ENCODE assay signal across 16 cellular contexts in the genomic region with DNA sequence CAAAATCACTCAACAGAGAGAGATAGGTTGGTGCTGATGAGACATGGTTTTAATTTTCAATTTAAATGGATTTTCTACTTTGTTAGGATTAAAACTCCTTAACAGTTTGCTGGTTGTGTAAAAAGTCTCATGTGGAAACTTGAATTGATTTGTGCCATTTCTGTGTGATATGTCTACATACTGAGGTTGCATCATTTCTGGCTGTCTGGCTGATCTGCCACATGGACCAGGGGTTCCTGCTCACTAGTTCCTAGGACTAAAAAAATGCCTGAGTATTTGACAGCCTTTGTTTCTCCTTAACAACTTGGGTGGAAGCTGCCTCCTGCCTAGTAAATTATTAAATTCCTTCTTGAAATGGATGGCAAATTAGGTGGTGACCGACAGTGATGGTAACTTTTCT.
DNase-seq lines count a peak whose midpoint lies in the region; ATAC-seq and TF ChIP-seq lines count a peak whose summit lies in the region.
"Had no signal": no experiment of that assay in that cellular context is flagged by ENCODE, and none has a peak within 500 bp of the region (broad histone marks: within the 10 kb centered on the region; RNA-seq: fewer than 3 reads in every experiment).

No MANE protein-coding gene starts in this region.

- no peaks in the 10 kb centered on the region for H3K4me1 ChIP-seq in esophagus muscularis mucosa
- peaks cover 0 to 9% (median 2%) of the 10 kb centered on the region in 5 donors for H3K4me1 ChIP-seq in subcutaneous abdominal adipose tissue (ENCODE audit: control insufficient read depth in 5 of 5, insufficient read depth in 5 of 5, low read length in 5 of 5)
- H3K4me1 ChIP-seq in right atrium auricular region, result peaks cover 0 to 5% of the 10 kb centered on the region in 2 donors
- H3K4me1 ChIP-seq: HAP-1 had no signal

- H3K9ac ChIP-seq in subcutaneous abdominal adipose tissue (ENCODE audit: low read length in 5 of 5), result no peak overlapping the region

- no peak for TF ChIP-seq EP300 in esophagus muscularis mucosa (IDR thresholded peaks at IDR 0.05)

- ATAC-seq in activated T-cell treated with anti-CD3 and anti-CD28 coated beads, Interleukin-2, amount 50 U/mL, for 72 hours (replicated peaks in 1 of 2), result no peak

- no peak for TF ChIP-seq POLR2A in esophagus muscularis mucosa (IDR thresholded peaks at IDR 0.05; ENCODE audit: low read depth)

- no peak for DNase-seq in activated T-cell treated with anti-CD3 and anti-CD28 coated beads, Interleukin-2, amount 50 U/mL, for 72 hours
- no peak for DNase-seq in activated T-cell treated with anti-CD3 and anti-CD28 coated beads for 4 hours
- DNase-seq in NCI-H69 (lab: John Stamatoyannopoulos, UW), result peak; percentile 49
- DNase-seq in esophagus muscularis mucosa (ENCODE audit: extremely low spot score), result peak; percentile 1
- DNase-seq in right atrium auricular region (ENCODE audit: low spot score), result no peak
- DNase-seq in hepatic stellate cell (ENCODE audit: low spot score), result no peak
- DNase-seq in iPS-NIHi7 (ENCODE audit: extremely low spot score), result no peak
- DNase-seq: ACHN; CD4-positive, alpha-beta memory T cell; NCI-H2107; NCI-H446; RPMI8226; SW 1271 had no signal

- 81% methylated on average over 1 of the region's 1 CpG for WGBS in esophagus muscularis mucosa

- peak overlapping the region; percentile 26 for H3K27ac Mint-ChIP-seq in activated T-cell treated with anti-CD3 and anti-CD28 coated beads, Interleukin-2, amount 50 U/mL, for 72 hours
- H3K27ac Mint-ChIP-seq: B cell; CD4-positive, alpha-beta memory T cell had no signal

- H3K9me3 Mint-ChIP-seq in activated T-cell treated with anti-CD3 and anti-CD28 coated beads, Interleukin-2, amount 50 U/mL, for 72 hours, result peaks cover 0 to 3% of the 10 kb centered on the region in 2 donors
- H3K9me3 Mint-ChIP-seq: CD4-positive, alpha-beta memory T cell had no signal

- H3K4me1 Mint-ChIP-seq in activated T-cell treated with anti-CD3 and anti-CD28 coated beads, Interleukin-2, amount 50 U/mL, for 72 hours (ENCODE audit: low read depth), result peaks cover 25% of the 10 kb centered on the region
- H3K4me1 Mint-ChIP-seq: B cell; CD4-positive, alpha-beta memory T cell had no signal

- H3K27me3 Mint-ChIP-seq in activated T-cell treated with anti-CD3 and anti-CD28 coated beads, Interleukin-2, amount 50 U/mL, for 72 hours (ENCODE audit: low read depth), result peaks cover 55% of the 10 kb centered on the region
- H3K27me3 Mint-ChIP-seq: B cell had no signal

- H3K36me3 Mint-ChIP-seq in activated T-cell treated with anti-CD3 and anti-CD28 coated beads, Interleukin-2, amount 50 U/mL, for 72 hours (ENCODE audit: insufficient read depth in 2 of 2), result no peaks in the 10 kb centered on the region
- H3K36me3 Mint-ChIP-seq: CD4-positive, alpha-beta memory T cell had no signal

- H3K4me3 ChIP-seq in esophagus muscularis mucosa (no peak overlapping the region), subcutaneous abdominal adipose tissue (ENCODE audit: low read depth in 1 of 5, low read length in 5 of 5) (no peak overlapping the region), right atrium auricular region (no peak overlapping the region)
- H3K4me3 ChIP-seq: HAP-1 had no signal

- H3K36me3 ChIP-seq in esophagus muscularis mucosa (no peaks in the 10 kb centered on the region), subcutaneous abdominal adipose tissue (ENCODE audit: control insufficient read depth in 5 of 5, insufficient read depth in 5 of 5, low read length in 5 of 5) (no peaks in the 10 kb centered on the region), right atrium auricular region (no peaks in the 10 kb centered on the region)
- H3K36me3 ChIP-seq: HAP-1 had no signal

- intact Hi-C loops in esophagus muscularis mucosa (cut with DNase I), result no loop called here

- peak overlapping the region in 1 of 2 donors; percentile 20 for H3K4me3 Mint-ChIP-seq in activated T-cell treated with anti-CD3 and anti-CD28 coated beads, Interleukin-2, amount 50 U/mL, for 72 hours
- H3K4me3 Mint-ChIP-seq: B cell; CD4-positive, alpha-beta memory T cell had no signal

- no peak overlapping the region for H3K27ac ChIP-seq in esophagus muscularis mucosa (replicated peaks in 1 of 4)
- H3K27ac ChIP-seq in subcutaneous abdominal adipose tissue (ENCODE audit: low read depth, low read length), result peak overlapping the region; percentile 31
- no peak overlapping the region for H3K27ac ChIP-seq in right atrium auricular region

- H3K9me3 ChIP-seq in esophagus muscularis mucosa (no peaks in the 10 kb centered on the region), subcutaneous abdominal adipose tissue (ENCODE audit: control insufficient read depth in 5 of 5, low read length in 5 of 5) (no peaks in the 10 kb centered on the region), right atrium auricular region (no peaks in the 10 kb centered on the region)
- H3K9me3 ChIP-seq: HAP-1 had no signal

- TF ChIP-seq CTCF in esophagus muscularis mucosa (IDR thresholded peaks at IDR 0.05), result no peak
- no peak for TF ChIP-seq CTCF in right atrium auricular region (IDR thresholded peaks at IDR 0.05)

- H3K27me3 ChIP-seq in esophagus muscularis mucosa, result no peaks in the 10 kb centered on the region
- H3K27me3 ChIP-seq in subcutaneous abdominal adipose tissue (ENCODE audit: control insufficient read depth in 5 of 5, insufficient read depth in 4 of 5, low read length in 5 of 5), result no peaks in the 10 kb centered on the region
- H3K27me3 ChIP-seq in right atrium auricular region, result no peaks in the 10 kb centered on the region

Comparison
In these comparisons a context has a peak if more than half of its experiments do, and no peak if none do; other contexts are left out.
1. DNase-seq: peak in NCI-H69 (single experiment) and esophagus muscularis mucosa (single experiment); none in activated T-cell treated with anti-CD3 and anti-CD28 coated beads, Interleukin-2, amount 50 U/mL, for 72 hours (0 of 2), activated T-cell treated with anti-CD3 and anti-CD28 coated beads for 4 hours (single experiment), right atrium auricular region (single experiment), hepatic stellate cell (single experiment) and iPS-NIHi7 (single experiment).